In genomic region chr17:82518826-82519810, GRCh38 we compare ENCODE assay signal across 1 cellular context.
TF ChIP-seq lines count a peak whose summit lies in the region.

Gene FOXK2, plus strand, starts transcription at chr17:82519732. Its CDS starts 157 bp downstream, at chr17:82519889.

TF ChIP-seq in HepG2, 621 proteins besides CTCF, POLR2A, EP300 and RAD21 (continued from another document and continues in another):
- no peak for TF ChIP-seq HOXA9 (CRISPR knock-in tag; IDR thresholded peaks at IDR 0.05; ENCODE audit: borderline replicate concordance)
- peak; percentile 40; the same call in 1 of the 2 replicates for TF ChIP-seq ZNF331 (CRISPR knock-in tag; IDR thresholded peaks at IDR 0.05)
- peak; percentile 90 for TF ChIP-seq HOXA3 (CRISPR knock-in tag; IDR thresholded peaks at IDR 0.05)
- TF ChIP-seq, protein P1, sequence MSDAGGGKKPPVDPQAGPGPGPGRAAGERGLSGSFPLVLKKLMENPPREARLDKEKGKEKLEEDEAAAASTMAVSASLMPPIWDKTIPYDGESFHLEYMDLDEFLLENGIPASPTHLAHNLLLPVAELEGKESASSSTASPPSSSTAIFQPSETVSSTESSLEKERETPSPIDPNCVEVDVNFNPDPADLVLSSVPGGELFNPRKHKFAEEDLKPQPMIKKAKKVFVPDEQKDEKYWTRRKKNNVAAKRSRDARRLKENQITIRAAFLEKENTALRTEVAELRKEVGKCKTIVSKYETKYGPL (CRISPR knock-in tag; IDR thresholded peaks at IDR 0.05): peak; percentile 60
- peak; percentile 85 for TF ChIP-seq MAZ (IDR thresholded peaks at IDR 0.05; ENCODE audit: borderline replicate concordance, low read depth, low read length)
- peak; percentile 90 for TF ChIP-seq MAZ (CRISPR knock-in tag; IDR thresholded peaks at IDR 0.05; ENCODE audit: low read depth)
- 0 out of 2 replicates have a peak, but pooled peaks have one; percentile 61 for TF ChIP-seq ARNTL (CRISPR knock-in tag; IDR thresholded peaks at IDR 0.05)
- no peak for TF ChIP-seq NONO (IDR thresholded peaks at IDR 0.05)
- no peak for TF ChIP-seq NONO (CRISPR knock-in tag; conservative IDR thresholded peaks at IDR 0.05)
- TF ChIP-seq ZHX2 (IDR thresholded peaks at IDR 0.05; ENCODE audit: low read depth): peak; percentile 59; the same call in 1 of the 2 replicates
- TF ChIP-seq ZHX2 (CRISPR knock-in tag; IDR thresholded peaks at IDR 0.05; ENCODE audit: borderline replicate concordance): no peak; the same call in 1 of the 2 replicates
- TF ChIP-seq ZBTB37 (CRISPR knock-in tag; IDR thresholded peaks at IDR 0.05): no peak
- no peak for TF ChIP-seq ZNF513 (CRISPR knock-in tag; conservative IDR thresholded peaks at IDR 0.05)
- peak; percentile 3; the same call in 1 of the 2 replicates for TF ChIP-seq TFDP1 (CRISPR knock-in tag; IDR thresholded peaks at IDR 0.05; ENCODE audit: borderline replicate concordance)
- no peak for TF ChIP-seq ZNF317 (CRISPR knock-in tag; IDR thresholded peaks at IDR 0.05)
- TF ChIP-seq GTF2F1 (IDR thresholded peaks at IDR 0.05; ENCODE audit: low read length): no peak; the same call in 1 of the 2 replicates
- no peak for TF ChIP-seq TRAFD1 (CRISPR knock-in tag; IDR thresholded peaks at IDR 0.05; ENCODE audit: borderline replicate concordance)
- TF ChIP-seq JARID2 (CRISPR knock-in tag; IDR thresholded peaks at IDR 0.05; ENCODE audit: insufficient replicate concordance): no peak
- 0 out of 2 replicates have a peak, but pooled peaks have one; percentile 10 for TF ChIP-seq NR2F6 (IDR thresholded peaks at IDR 0.05)
- TF ChIP-seq NR2F6 (CRISPR knock-in tag; IDR thresholded peaks at IDR 0.05): no peak
- TF ChIP-seq ZNF670 (CRISPR knock-in tag; IDR thresholded peaks at IDR 0.05; ENCODE audit: borderline replicate concordance): no peak
- peak; percentile 72 for TF ChIP-seq DMAP1 (CRISPR knock-in tag; IDR thresholded peaks at IDR 0.05)
- peak; percentile 70; the same call in 1 of the 2 replicates for TF ChIP-seq ZNF318 (CRISPR knock-in tag; IDR thresholded peaks at IDR 0.05)
- no peak for TF ChIP-seq AHR (CRISPR knock-in tag; IDR thresholded peaks at IDR 0.05)
- TF ChIP-seq ZNF253 (CRISPR knock-in tag; IDR thresholded peaks at IDR 0.05; ENCODE audit: borderline replicate concordance): 0 out of 2 replicates have a peak, but pooled peaks have one; percentile 24
- no peak for TF ChIP-seq RBM22 (optimal IDR thresholded peaks at IDR 0.05; ENCODE audit: low read length)
